ENCODE assay signal across 8 cellular contexts in genomic region chr14:95255487-95255886, GRCh38.
DNase-seq lines count a peak whose midpoint lies in the region; ATAC-seq, FAIRE-seq and TF ChIP-seq lines count a peak whose summit lies in the region.

No MANE protein-coding gene starts in this region.

- peak; percentile 70 for FAIRE-seq in HTR-8/SVneo (lab: Jason Lieb, UNC)

- H3K4me3 Mint-ChIP-seq in HFFc6, result no peak overlapping the region

- H3K9me3 Mint-ChIP-seq in HFFc6, result peaks cover 6% of the 10 kb centered on the region; the same call in 1 of the 2 replicates

- DNase-seq in EH (ENCODE audit: low read depth), result peak; percentile 9
- peak; percentile 68 for DNase-seq in HTR-8/SVneo (ENCODE audit: insufficient read length, low spot score)
- peak; percentile 85 for DNase-seq in SIG-M5 treated with dmso at 0.1 percent for 504 hours (lab: John Stamatoyannopoulos, UW; ENCODE audit: unreplicated experiment)
- peak; percentile 74 for DNase-seq in iPS DF 6.9 (ENCODE audit: low read depth, low spot score)
- no peak for DNase-seq in putamen (ENCODE audit: low spot score)
- DNase-seq in HFFc6, result no peak

- H3K27me3 ChIP-seq in iPS DF 6.9 (ENCODE audit: control insufficient read depth, insufficient read depth, low read length), result no peaks in the 10 kb centered on the region

- H3K4me1 ChIP-seq in iPS DF 6.9 (ENCODE audit: control insufficient read depth, insufficient read depth, low read length), result peaks cover 15% of the 10 kb centered on the region

- H3K27me3 Mint-ChIP-seq in HFFc6 (ENCODE audit: insufficient read depth), result no peaks in the 10 kb centered on the region

- WGBS in iPS DF 6.9 (ENCODE audit: insufficient coverage, insufficient read length), result no CpG with 5 or more reads among the region's 6 CpGs

- no peak for TF ChIP-seq CTCF in HFFc6 (IDR thresholded peaks at IDR 0.05)

- H3K36me3 ChIP-seq in iPS DF 6.9 (ENCODE audit: control insufficient read depth, insufficient read depth, low read length), result no peaks in the 10 kb centered on the region

- ATAC-seq in HG03442 (IDR thresholded peaks at IDR 0.05; ENCODE audit: unreplicated experiment), result no peak
- no peak for ATAC-seq in GM18873 (IDR thresholded peaks at IDR 0.05; ENCODE audit: low FRiP score, unreplicated experiment)

- no peak overlapping the region for H3K4me3 ChIP-seq in iPS DF 6.9 (ENCODE audit: low read length)

- H3K27ac Mint-ChIP-seq in HFFc6, result no peak overlapping the region

- H3K36me3 Mint-ChIP-seq in HFFc6 (ENCODE audit: low read depth), result no peaks in the 10 kb centered on the region

- H3K9me3 ChIP-seq in iPS DF 6.9 (ENCODE audit: control insufficient read depth, insufficient read depth, low read length), result no peaks in the 10 kb centered on the region

- H3K4me1 Mint-ChIP-seq in HFFc6 (ENCODE audit: low read depth), result no peaks in the 10 kb centered on the region

- H3K27ac ChIP-seq in iPS DF 6.9 (ENCODE audit: low read length), result no peak overlapping the region

Comparison
In these comparisons a context has a peak if more than half of its experiments do, and no peak if none do; other contexts are left out.
1. DNase-seq: peak in EH (single experiment), HTR-8/SVneo (single experiment), SIG-M5 treated with dmso at 0.1 percent for 504 hours (single experiment) and iPS DF 6.9 (single experiment); none in putamen (single experiment) and HFFc6 (single experiment).